In the genomic region with DNA sequence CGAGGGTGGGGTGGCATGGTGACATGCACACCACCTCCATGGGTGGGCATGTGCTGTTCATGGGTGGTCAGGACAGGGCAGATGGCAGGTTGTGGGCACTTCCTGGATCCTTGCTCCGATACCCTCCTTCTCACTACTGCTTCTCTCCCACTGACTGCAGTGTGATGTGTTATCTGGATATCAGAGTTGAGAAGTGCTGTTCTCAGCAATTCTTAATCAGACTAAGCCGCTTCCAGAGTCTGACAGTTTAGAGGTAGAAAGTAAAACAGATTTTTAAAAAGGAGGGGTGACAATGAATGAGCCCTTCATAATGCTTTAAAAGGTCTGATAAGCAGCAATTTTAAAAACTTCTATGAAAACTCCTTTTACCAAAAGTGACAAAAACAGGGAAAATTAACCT, we compare ENCODE assay signal across 34 cellular contexts. TPM values are rescaled to one million over a fixed set of nuclear protein-coding genes. Genes with fewer than 3 reads are reported as not detected.
"Had no signal": no experiment of that assay in that cellular context is flagged by ENCODE, and none has a peak within 500 bp of the region (broad histone marks: within the 10 kb centered on the region; RNA-seq: fewer than 3 reads in every experiment).

No MANE protein-coding gene starts in this region.

- H3K27ac ChIP-seq: adrenal gland, body of pancreas, esophagus muscularis mucosa, foreskin keratinocyte, gastrocnemius medialis, heart right ventricle had no signal

- H3K9me3 Mint-ChIP-seq: activated CD4-positive, alpha-beta memory T cell treated with anti-CD3 and anti-CD28 coated beads for 36 hours; activated CD4-positive, alpha-beta T cell treated with anti-CD3 and anti-CD28 coated beads, Interleukin-2, amount 10 ng/mL, durations not matched to agents 24 days and 14 days; activated naive CD4-positive, alpha-beta T cell treated with anti-CD3 and anti-CD28 coated beads, Interleukin-2, amount 10 ng/mL, durations not matched to agents 7 days and 5 days; activated naive CD8-positive, alpha-beta T cell treated with anti-CD3 and anti-CD28 coated beads, Interleukin-2, amount 50 U/mL, for 24 hours; activated T-helper 1 cell treated with anti-CD3 and anti-CD28 coated beads, Interleukin-12 subunit alpha, Interleukin-12 subunit beta, Interleukin-2, Interleukin-4 antibody, amounts not matched to agents 30 ng/mL and 10 ng/mL and 1 ng/mL, durations not matched to agents 14 hours and 24 hours and 36 hours; effector memory CD8-positive, alpha-beta T cell had no signal

- H3K4me3 Mint-ChIP-seq: activated CD4-positive, alpha-beta memory T cell treated with anti-CD3 and anti-CD28 coated beads for 36 hours; activated CD4-positive, alpha-beta T cell treated with anti-CD3 and anti-CD28 coated beads for 36 hours; activated CD4-positive, alpha-beta T cell treated with anti-CD3 and anti-CD28 coated beads, Interleukin-2, amount 10 ng/mL, durations not matched to agents 24 days and 14 days; activated CD8-positive, alpha-beta memory T cell treated with anti-CD3 and anti-CD28 coated beads, Interleukin-2, amount 10 ng/mL, durations not matched to agents 7 days and 5 days; activated CD8-positive, alpha-beta T cell treated with anti-CD3 and anti-CD28 coated beads, Interleukin-2, amount 10 ng/mL, durations not matched to agents 7 days and 5 days; activated naive CD4-positive, alpha-beta T cell treated with anti-CD3 and anti-CD28 coated beads, Interleukin-2, amount 10 ng/mL, durations not matched to agents 7 days and 5 days; activated naive CD8-positive, alpha-beta T cell treated with anti-CD3 and anti-CD28 coated beads for 36 hours; activated naive CD8-positive, alpha-beta T cell treated with anti-CD3 and anti-CD28 coated beads, Interleukin-2, amount 50 U/mL, for 24 hours; activated T-helper 1 cell treated with anti-CD3 and anti-CD28 coated beads, Interleukin-12 subunit alpha, Interleukin-12 subunit beta, Interleukin-2, Interleukin-4 antibody, amounts not matched to agents 30 ng/mL and 10 ng/mL and 1 ng/mL, durations not matched to agents 14 hours and 24 hours and 36 hours; effector memory CD8-positive, alpha-beta T cell had no signal

- H3K4me1 ChIP-seq: adrenal gland, body of pancreas, esophagus muscularis mucosa, foreskin keratinocyte, gastrocnemius medialis, heart right ventricle had no signal

- H3K27ac Mint-ChIP-seq: activated CD4-positive, alpha-beta memory T cell treated with anti-CD3 and anti-CD28 coated beads for 36 hours; activated CD4-positive, alpha-beta T cell treated with anti-CD3 and anti-CD28 coated beads for 36 hours; activated CD4-positive, alpha-beta T cell treated with anti-CD3 and anti-CD28 coated beads, Interleukin-2, amount 10 ng/mL, durations not matched to agents 24 days and 14 days; activated CD8-positive, alpha-beta memory T cell treated with anti-CD3 and anti-CD28 coated beads, Interleukin-2, amount 10 ng/mL, durations not matched to agents 7 days and 5 days; activated CD8-positive, alpha-beta T cell treated with anti-CD3 and anti-CD28 coated beads, Interleukin-2, amount 10 ng/mL, durations not matched to agents 7 days and 5 days; activated naive CD4-positive, alpha-beta T cell treated with anti-CD3 and anti-CD28 coated beads, Interleukin-2, amount 10 ng/mL, durations not matched to agents 7 days and 5 days; activated naive CD8-positive, alpha-beta T cell treated with anti-CD3 and anti-CD28 coated beads for 36 hours; activated naive CD8-positive, alpha-beta T cell treated with anti-CD3 and anti-CD28 coated beads, Interleukin-2, amount 50 U/mL, for 24 hours; activated T-helper 1 cell treated with anti-CD3 and anti-CD28 coated beads, Interleukin-12 subunit alpha, Interleukin-12 subunit beta, Interleukin-2, Interleukin-4 antibody, amounts not matched to agents 30 ng/mL and 10 ng/mL and 1 ng/mL, durations not matched to agents 14 hours and 24 hours and 36 hours had no signal

- H3K4me3 ChIP-seq: adrenal gland, body of pancreas, esophagus muscularis mucosa, gastrocnemius medialis, heart right ventricle had no signal

- H3K27me3 Mint-ChIP-seq: activated CD4-positive, alpha-beta memory T cell treated with anti-CD3 and anti-CD28 coated beads for 36 hours; activated CD4-positive, alpha-beta T cell treated with anti-CD3 and anti-CD28 coated beads for 36 hours; activated CD4-positive, alpha-beta T cell treated with anti-CD3 and anti-CD28 coated beads, Interleukin-2, amount 10 ng/mL, durations not matched to agents 24 days and 14 days; activated CD8-positive, alpha-beta memory T cell treated with anti-CD3 and anti-CD28 coated beads, Interleukin-2, amount 10 ng/mL, durations not matched to agents 7 days and 5 days; activated naive CD4-positive, alpha-beta T cell treated with anti-CD3 and anti-CD28 coated beads, Interleukin-2, amount 10 ng/mL, durations not matched to agents 7 days and 5 days; activated naive CD8-positive, alpha-beta T cell treated with anti-CD3 and anti-CD28 coated beads for 36 hours; activated naive CD8-positive, alpha-beta T cell treated with anti-CD3 and anti-CD28 coated beads, Interleukin-2, amount 50 U/mL, for 24 hours; effector memory CD8-positive, alpha-beta T cell had no signal

- ATAC-seq: activated CD4-positive, alpha-beta T cell treated with anti-CD3 and anti-CD28 coated beads for 36 hours; activated CD8-positive, alpha-beta memory T cell treated with anti-CD3 and anti-CD28 coated beads, Interleukin-2, amount 10 ng/mL, durations not matched to agents 7 days and 5 days; activated CD8-positive, alpha-beta T cell treated with anti-CD3 and anti-CD28 coated beads, Interleukin-2, amount 10 ng/mL, durations not matched to agents 7 days and 5 days; activated naive CD8-positive, alpha-beta T cell treated with anti-CD3 and anti-CD28 coated beads, Interleukin-2, amount 50 U/mL, for 24 hours; body of pancreas; effector memory CD8-positive, alpha-beta T cell; foreskin keratinocyte; gastrocnemius medialis; heart right ventricle had no signal

- H3K27me3 ChIP-seq: adrenal gland, body of pancreas, esophagus muscularis mucosa, foreskin keratinocyte, gastrocnemius medialis, heart right ventricle had no signal

- DNase-seq: activated CD4-positive, alpha-beta memory T cell treated with anti-CD3 and anti-CD28 coated beads for 36 hours; activated CD4-positive, alpha-beta T cell treated with anti-CD3 and anti-CD28 coated beads for 36 hours; activated CD4-positive, alpha-beta T cell treated with anti-CD3 and anti-CD28 coated beads, Interleukin-2, amount 10 ng/mL, durations not matched to agents 24 days and 14 days; activated CD4-positive, CD25-positive, alpha-beta regulatory T cell; activated CD4-positive, CD25-positive, alpha-beta regulatory T cell treated with anti-CD3 and anti-CD28 coated beads, Interleukin-2, amount 50 U/mL, for 72 hours; activated CD8-positive, alpha-beta memory T cell treated with anti-CD3 and anti-CD28 coated beads, Interleukin-2, amount 10 ng/mL, durations not matched to agents 7 days and 5 days; activated CD8-positive, alpha-beta memory T cell treated with anti-CD3 and anti-CD28 coated beads, Interleukin-2, amount 50 U/mL, for 4 hours; activated CD8-positive, alpha-beta T cell treated with anti-CD3 and anti-CD28 coated beads, Interleukin-2, amount 10 ng/mL, durations not matched to agents 7 days and 5 days; activated gamma-delta T cell; activated naive CD4-positive, alpha-beta T cell; activated naive CD4-positive, alpha-beta T cell treated with anti-CD3 and anti-CD28 coated beads, Interleukin-2, amount 10 ng/mL, durations not matched to agents 7 days and 5 days; activated naive CD8-positive, alpha-beta T cell treated with anti-CD3 and anti-CD28 coated beads for 36 hours; activated naive CD8-positive, alpha-beta T cell treated with anti-CD3 and anti-CD28 coated beads, Interleukin-2, amount 50 U/mL, for 24 hours; activated T-cell treated with anti-CD3 and anti-CD28 coated beads, Interleukin-2, amount 50 U/mL, for 1 hour; activated T-cell treated with anti-CD3 and anti-CD28 coated beads, Interleukin-2, amount 50 U/mL, for 48 hours; adrenal gland; amygdala; aorta; body of pancreas; caudate nucleus; cortex of kidney; dermis blood vessel endothelial cell; effector CD4-positive, alpha-beta T cell; effector memory CD8-positive, alpha-beta T cell; erythroblast; foreskin keratinocyte; gastrocnemius medialis; heart right ventricle; T-helper 1 cell; T-helper 2 cell had no signal

- H3K4me1 Mint-ChIP-seq: activated naive CD4-positive, alpha-beta T cell treated with anti-CD3 and anti-CD28 coated beads, Interleukin-2, amount 10 ng/mL, durations not matched to agents 7 days and 5 days had no signal

- FAIRE-seq: colon had no signal

- H3K9me3 ChIP-seq: adrenal gland, body of pancreas, esophagus muscularis mucosa, gastrocnemius medialis, heart right ventricle had no signal

RNA-seq across cellular contexts. Expression of a gene that starts 33.9 kb away (rescaled TPM):
- total RNA-seq: activated CD4-positive, alpha-beta memory T cell treated with anti-CD3 and anti-CD28 coated beads for 36 hours; activated CD4-positive, alpha-beta T cell treated with anti-CD3 and anti-CD28 coated beads for 36 hours; activated CD4-positive, alpha-beta T cell treated with anti-CD3 and anti-CD28 coated beads, Interleukin-2, amount 10 ng/mL, durations not matched to agents 24 days and 14 days; activated CD8-positive, alpha-beta memory T cell treated with anti-CD3 and anti-CD28 coated beads for 36 hours; activated CD8-positive, alpha-beta memory T cell treated with anti-CD3 and anti-CD28 coated beads, Interleukin-2, amount 10 ng/mL, durations not matched to agents 7 days and 5 days; activated CD8-positive, alpha-beta T cell treated with anti-CD3 and anti-CD28 coated beads, Interleukin-2, amount 10 ng/mL, durations not matched to agents 7 days and 5 days; activated naive CD8-positive, alpha-beta T cell treated with anti-CD3 and anti-CD28 coated beads for 36 hours; activated T-helper 1 cell treated with anti-CD3 and anti-CD28 coated beads, Interleukin-12 subunit alpha, Interleukin-12 subunit beta, Interleukin-2, Interleukin-4 antibody, amounts not matched to agents 30 ng/mL and 10 ng/mL and 1 ng/mL, durations not matched to agents 14 hours and 24 hours and 36 hours; dermis blood vessel endothelial cell; gastrocnemius medialis had no signal
